8 cellular contexts compared by ENCODE assay signal in the genomic region with DNA sequence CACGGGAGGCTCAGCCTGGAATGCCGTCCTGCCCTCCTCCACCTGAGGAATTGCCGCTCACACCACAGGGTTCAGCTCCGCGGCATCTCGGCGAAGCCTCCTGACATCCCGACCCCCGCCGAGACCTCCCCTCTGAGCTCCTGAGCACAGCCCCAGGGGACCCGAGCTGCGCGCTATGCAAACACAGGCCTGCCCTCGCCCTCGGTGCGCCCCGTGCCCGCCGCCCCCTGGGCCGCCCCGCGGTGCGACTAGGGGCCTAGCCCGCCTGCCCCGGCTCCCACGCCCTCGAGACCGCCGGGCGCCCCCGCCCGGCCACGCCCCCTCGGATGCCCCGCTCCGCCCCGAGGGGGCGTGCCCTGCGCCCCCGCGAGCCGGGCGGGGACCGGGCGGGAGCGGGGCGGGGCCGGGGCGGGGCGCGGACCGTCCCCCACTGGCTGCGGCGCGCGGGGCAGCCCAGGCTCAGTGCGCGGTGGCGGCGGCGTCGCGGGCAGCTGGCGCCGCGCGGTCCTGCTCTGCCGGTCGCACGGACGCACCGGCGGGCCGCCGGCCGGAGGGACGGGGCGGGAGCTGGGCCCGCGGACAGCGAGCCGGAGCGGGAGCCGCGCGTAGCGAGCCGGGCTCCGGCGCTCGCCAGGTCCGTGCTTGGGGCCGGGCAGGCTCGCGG. TPM values are rescaled to one million over a fixed set of nuclear protein-coding genes. Genes with fewer than 3 reads are reported as not detected.
DNase-seq lines count a peak whose midpoint lies in the region; ATAC-seq and TF ChIP-seq lines count a peak whose summit lies in the region.

A gene (plus strand): TSS at position 462 of the 664 bp plus-strand sequence. CDS start 642 bp downstream, outside the sequence.

- H3K27ac Mint-ChIP-seq in activated T-helper 17 cell treated with anti-CD3 and anti-CD28 coated beads, Interleukin-2, amount 50 U/mL, for 72 hours = no peak within 1 kb of the TSS
- H3K27ac Mint-ChIP-seq in progenitor cell of endocrine pancreas = peak within 1 kb of the TSS; percentile 89

- peak within 1 kb of the TSS; percentile 54 for H3K4me3 ChIP-seq in cardiac muscle cell

- ATAC-seq in GM19468 (IDR thresholded peaks at IDR 0.05; ENCODE audit: extremely low read depth, unreplicated experiment) = peak; percentile 23
- ATAC-seq in activated T-helper 17 cell treated with anti-CD3 and anti-CD28 coated beads, Interleukin-2, amount 50 U/mL, for 72 hours (replicated peaks) = peak; percentile 79
- ATAC-seq in GM18907 (IDR thresholded peaks at IDR 0.05; ENCODE audit: unreplicated experiment) = no peak

- peak within 1 kb of the TSS; percentile 26 for H3K4me3 Mint-ChIP-seq in activated T-helper 17 cell treated with anti-CD3 and anti-CD28 coated beads, Interleukin-2, amount 50 U/mL, for 72 hours
- peak within 1 kb of the TSS; percentile 78 for H3K4me3 Mint-ChIP-seq in progenitor cell of endocrine pancreas (ENCODE audit: low read depth)

- TF ChIP-seq CTCF in C4-2B (conservative IDR thresholded peaks at IDR 0.05) (no peak), cardiac muscle cell (IDR thresholded peaks at IDR 0.05; ENCODE audit: low read depth, low read length) (no peak), progenitor cell of endocrine pancreas (IDR thresholded peaks at IDR 0.05; ENCODE audit: unreplicated experiment) (no peak)

- H3K36me3 ChIP-seq in cardiac muscle cell = no peaks in the 10 kb centered on the region

- H3K27me3 Mint-ChIP-seq in activated T-helper 17 cell treated with anti-CD3 and anti-CD28 coated beads, Interleukin-2, amount 50 U/mL, for 72 hours = no peaks in the 10 kb centered on the region
- H3K27me3 Mint-ChIP-seq in progenitor cell of endocrine pancreas = peaks cover 12% of the 10 kb centered on the region

- no peaks in the 10 kb centered on the region for H3K4me1 Mint-ChIP-seq in activated T-helper 17 cell treated with anti-CD3 and anti-CD28 coated beads, Interleukin-2, amount 50 U/mL, for 72 hours
- H3K4me1 Mint-ChIP-seq in progenitor cell of endocrine pancreas (ENCODE audit: low read depth) = peaks cover 13% of the 10 kb centered on the region

- peak; percentile 12 for DNase-seq in NCI-H460 (ENCODE audit: extremely low read depth, low read depth)
- DNase-seq in cardiac muscle cell (ENCODE audit: low read depth in 1 of 2, low spot score in 1 of 2) = peak; percentile 34 to 87
- DNase-seq in progenitor cell of endocrine pancreas (ENCODE audit: low spot score, unreplicated experiment) = peak; percentile 62
- no peak for DNase-seq in GF-D8 (lab: John Stamatoyannopoulos, UW)

- H3K9me3 Mint-ChIP-seq in activated T-helper 17 cell treated with anti-CD3 and anti-CD28 coated beads, Interleukin-2, amount 50 U/mL, for 72 hours = no peaks in the 10 kb centered on the region
- H3K9me3 Mint-ChIP-seq in progenitor cell of endocrine pancreas (ENCODE audit: low read depth) = no peaks in the 10 kb centered on the region

- no peaks in the 10 kb centered on the region for H3K36me3 Mint-ChIP-seq in activated T-helper 17 cell treated with anti-CD3 and anti-CD28 coated beads, Interleukin-2, amount 50 U/mL, for 72 hours (ENCODE audit: low read depth)
- no peaks in the 10 kb centered on the region for H3K36me3 Mint-ChIP-seq in progenitor cell of endocrine pancreas (ENCODE audit: insufficient read depth)

- no peaks in the 10 kb centered on the region for H3K27me3 ChIP-seq in cardiac muscle cell

- no peaks in the 10 kb centered on the region for H3K9me3 ChIP-seq in cardiac muscle cell (ENCODE audit: low read depth)

- peak within 1 kb of the TSS; percentile 61 for H3K27ac ChIP-seq in C4-2B
- peak within 1 kb of the TSS; percentile 69 for H3K27ac ChIP-seq in cardiac muscle cell

- H3K4me1 ChIP-seq in cardiac muscle cell (ENCODE audit: low read depth) = peaks cover 16% of the 10 kb centered on the region

RNA-seq across cellular contexts. Expression of the gene that starts here (rescaled TPM):
- total RNA-seq in NCI-H460 (2014; rRNA removed; shearing (Covaris generic)) = 0.49 and 0.62 TPM in 2 replicates
- 9.7 and 15.0 TPM in 2 replicates for polyA plus RNA-seq in NCI-H460 (2014; cell fraction: nucleus; rRNA removed)
- under 1 TPM in 1 of 2 donors, not detected in 1; 0.05 TPM for total RNA-seq in activated T-helper 17 cell treated with anti-CD3 and anti-CD28 coated beads, Interleukin-2, amount 50 U/mL, for 72 hours
- total RNA-seq in cardiac muscle cell = 44.3 and 47.3 TPM in 2 replicates
- polyA plus RNA-seq in cardiac muscle cell = 39.2 and 40.9 TPM in 2 replicates
- total RNA-seq in progenitor cell of endocrine pancreas = 169 and 185 TPM in 2 replicates

Comparison
In these comparisons a context has a peak if more than half of its experiments do, and no peak if none do; other contexts are left out.
1. RNA of the gene that starts here (total RNA-seq): 169 to 185 TPM in progenitor cell of endocrine pancreas and 44.3 to 47.3 TPM in cardiac muscle cell; 0.49 to 0.62 TPM in NCI-H460 and 0.05 TPM in activated T-helper 17 cell treated with anti-CD3 and anti-CD28 coated beads, Interleukin-2, amount 50 U/mL, for 72 hours; every median in the first group is over 10 times any median in the second.
2. Peak in ATAC-seq in activated T-helper 17 cell treated with anti-CD3 and anti-CD28 coated beads, Interleukin-2, amount 50 U/mL, for 72 hours; RNA of the gene not detected or under 1 TPM.